8 cellular contexts compared by ENCODE assay signal in the genomic region with DNA sequence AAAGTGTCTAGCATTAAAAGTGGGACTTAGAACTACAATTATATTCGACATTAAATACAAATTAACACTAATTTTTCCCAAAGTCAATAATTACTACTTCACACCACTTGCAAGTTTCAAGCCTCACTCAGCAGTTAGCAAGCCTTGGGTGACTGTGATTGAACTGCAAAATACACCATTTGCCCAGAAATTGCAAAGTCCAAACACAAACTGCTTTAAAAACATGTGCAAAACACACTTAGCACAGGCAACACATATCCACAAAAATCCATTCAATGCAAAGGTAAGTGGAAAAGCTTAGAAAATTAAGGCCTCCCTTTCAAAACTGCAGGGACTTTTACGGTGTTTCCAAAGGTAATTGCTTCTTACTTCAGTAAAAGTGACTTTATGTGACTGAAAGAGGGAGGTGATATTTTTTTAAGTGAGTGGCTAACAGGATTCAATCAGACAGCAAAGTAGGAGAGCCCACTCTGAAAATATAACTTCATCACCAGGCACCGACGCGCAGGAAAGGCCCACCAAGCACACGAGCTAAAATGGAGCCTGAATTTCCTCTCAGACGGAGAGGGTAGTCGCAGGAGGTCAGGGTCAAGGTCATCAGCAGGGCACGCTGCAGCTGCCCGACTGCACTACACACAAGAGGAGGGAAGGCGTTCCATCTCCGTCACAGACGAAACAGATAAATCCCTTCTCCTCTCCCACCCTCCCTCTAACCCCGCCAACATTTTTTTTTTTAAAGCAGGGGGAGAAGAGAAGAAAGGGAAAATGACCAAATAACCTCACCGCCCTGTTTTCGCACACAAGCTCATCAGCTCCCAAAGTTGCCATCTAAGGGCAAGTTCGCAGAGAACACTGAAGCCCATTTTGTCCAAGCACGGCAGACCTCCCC. TPM values are rescaled to one million over a fixed set of nuclear protein-coding genes. Genes with fewer than 3 reads are reported as not detected.
A peak's percentile ranks its signal among the peaks of the same experiment; 100 is the strongest.
DNase-seq lines count a peak whose midpoint lies in the region; ATAC-seq and TF ChIP-seq lines count a peak whose summit lies in the region.

No MANE protein-coding gene starts in this region.

- H3K27ac Mint-ChIP-seq in endothelial cell (ENCODE audit: unreplicated experiment): peak overlapping the region; percentile 80

- H3K4me1 ChIP-seq in mucosa of rectum (ENCODE audit: control insufficient read depth in 2 of 2, insufficient read depth in 2 of 2, low read length in 2 of 2): peaks cover 0 to 11% of the 10 kb centered on the region in 2 donors
- peaks cover 8% of the 10 kb centered on the region for H3K4me1 ChIP-seq in vagina

- intact Hi-C loops in vagina (cut with DNase I): loop anchor here (5.0 to 10.0 kb wide), 2 partner anchors 51 to 203 kb away; no protein-coding TSS in a partner anchor

- H3K4me3 ChIP-seq in SK-N-MC: peak overlapping the region; percentile 85
- peak overlapping the region; percentile 85 to 99 for H3K4me3 ChIP-seq in mucosa of rectum (ENCODE audit: low read length in 2 of 2)
- H3K4me3 ChIP-seq in vagina: peak overlapping the region; percentile 74 to 82

- no peak for TF ChIP-seq POLR2A in vagina (IDR thresholded peaks at IDR 0.05)

- H3K27me3 ChIP-seq in mucosa of rectum (ENCODE audit: control insufficient read depth in 2 of 2, insufficient read depth in 2 of 2, low read length in 2 of 2) (no peaks in the 10 kb centered on the region), vagina (no peaks in the 10 kb centered on the region)

- DNase-seq in stimulated activated CD4-positive, alpha-beta T cell treated with anti-CD3 and anti-CD28 coated beads, Interleukin-4, amount 100 ng/mL, for 1 hour: peak; percentile 6
- DNase-seq in stimulated activated CD4-positive, alpha-beta T cell treated with anti-CD3 and anti-CD28 coated beads, Interleukin-12 subunit alpha, Interleukin-12 subunit beta, amount 100 ng/mL, for 4 hours: no peak
- DNase-seq in SK-N-MC (ENCODE audit: low read depth, low spot score) (no peak), endothelial cell (ENCODE audit: low spot score) (peak; percentile 26), vagina (ENCODE audit: extremely low spot score in 2 of 2) (no peak), SIG-M5 treated with dmso at 0.1 percent for 504 hours (lab: John Stamatoyannopoulos, UW; ENCODE audit: unreplicated experiment) (no peak)

- peaks cover 34% of the 10 kb centered on the region for H3K4me1 Mint-ChIP-seq in endothelial cell (ENCODE audit: unreplicated experiment)

- H3K9me3 ChIP-seq in SK-N-MC (ENCODE audit: low read depth, low read length): no peaks in the 10 kb centered on the region
- no peaks in the 10 kb centered on the region for H3K9me3 ChIP-seq in mucosa of rectum (ENCODE audit: control insufficient read depth in 2 of 2, low read length in 2 of 2)
- H3K9me3 ChIP-seq in vagina: no peaks in the 10 kb centered on the region

- no peak for TF ChIP-seq CTCF in endothelial cell (IDR thresholded peaks at IDR 0.05; ENCODE audit: unreplicated experiment)
- no peak for TF ChIP-seq CTCF in vagina (IDR thresholded peaks at IDR 0.05)

- peak; percentile 28 for ATAC-seq in HG02763 (IDR thresholded peaks at IDR 0.05; ENCODE audit: unreplicated experiment)

- H3K27me3 Mint-ChIP-seq in endothelial cell (ENCODE audit: unreplicated experiment): peaks cover 18% of the 10 kb centered on the region

- H3K27ac ChIP-seq in SK-N-MC: peak overlapping the region; percentile 83
- peak overlapping the region; percentile 95 for H3K27ac ChIP-seq in mucosa of rectum (ENCODE audit: low read depth in 2 of 2, low read length in 2 of 2)
- peak overlapping the region; percentile 93 for H3K27ac ChIP-seq in vagina

- no peaks in the 10 kb centered on the region for H3K9me3 Mint-ChIP-seq in endothelial cell (ENCODE audit: unreplicated experiment)

- H3K36me3 ChIP-seq in SK-N-MC (ENCODE audit: insufficient read depth, low read length): no peaks in the 10 kb centered on the region
- no peaks in the 10 kb centered on the region for H3K36me3 ChIP-seq in mucosa of rectum (ENCODE audit: control insufficient read depth in 2 of 2, insufficient read depth in 2 of 2, low read length in 2 of 2)
- no peaks in the 10 kb centered on the region for H3K36me3 ChIP-seq in vagina

- peak overlapping the region; percentile 91 for H3K4me3 Mint-ChIP-seq in endothelial cell (ENCODE audit: unreplicated experiment)

- H3K9ac ChIP-seq in SK-N-MC (ENCODE audit: insufficient read length): peak overlapping the region; percentile 77
- H3K9ac ChIP-seq in mucosa of rectum (ENCODE audit: low read depth in 1 of 2, low read length in 2 of 2): peak overlapping the region; percentile 81 to 87

- H3K36me3 Mint-ChIP-seq in endothelial cell (ENCODE audit: low read depth, unreplicated experiment): peaks cover 6% of the 10 kb centered on the region

RNA-seq across cellular contexts. Expression of gene ZNF827, which starts 3.1 kb away (rescaled TPM):
- total RNA-seq in endothelial cell (ENCODE audit: unreplicated experiment) (22.8 TPM), vagina (19.2 TPM)

Comparison
In these comparisons a context has a peak if more than half of its experiments do, and no peak if none do; other contexts are left out.
1. DNase-seq: peak in stimulated activated CD4-positive, alpha-beta T cell treated with anti-CD3 and anti-CD28 coated beads, Interleukin-4, amount 100 ng/mL, for 1 hour (single experiment) and endothelial cell (single experiment); none in stimulated activated CD4-positive, alpha-beta T cell treated with anti-CD3 and anti-CD28 coated beads, Interleukin-12 subunit alpha, Interleukin-12 subunit beta, amount 100 ng/mL, for 4 hours (single experiment), SK-N-MC (single experiment), vagina (0 of 2) and SIG-M5 treated with dmso at 0.1 percent for 504 hours (single experiment).
2. Peak in every context shown above with its lines, with median percentiles within 50 percentile points of each other: H3K27ac ChIP-seq and H3K4me3 ChIP-seq.